In genomic region chr3:169604568-169604967, GRCh38 we compare ENCODE assay signal across 15 cellular contexts. TPM values are rescaled to one million over a fixed set of nuclear protein-coding genes. Genes with fewer than 3 reads are reported as not detected.
DNase-seq lines count a peak whose midpoint lies in the region; ATAC-seq and TF ChIP-seq lines count a peak whose summit lies in the region.
"Had no signal": no experiment of that assay in that cellular context is flagged by ENCODE, and none has a peak within 500 bp of the region (broad histone marks: within the 10 kb centered on the region; RNA-seq: fewer than 3 reads in every experiment).

No MANE protein-coding gene starts in this region.

- H3K36me3 Mint-ChIP-seq in Calu3 (ENCODE audit: insufficient read depth, unreplicated experiment): peaks cover 15% of the 10 kb centered on the region
- H3K36me3 Mint-ChIP-seq in H9 (ENCODE audit: insufficient read depth in 1 of 3, low read depth in 3 of 3): no peaks in the 10 kb centered on the region

- no peaks in the 10 kb centered on the region for H3K79me1 ChIP-seq in H9 (ENCODE audit: insufficient read depth, low read depth, low read length, poor library complexity, severe bottlenecking)

- no TSS peak for BruUV-seq in Calu3 (replicated peaks; lab: Mats Ljungman, UMichigan)

- no peak overlapping the region for H2BK12ac ChIP-seq in H9 (ENCODE audit: insufficient read length, low read depth, low read length)

- H3K4me1 ChIP-seq in H9 (ENCODE audit: insufficient read depth, low read length): no peaks in the 10 kb centered on the region
- H3K4me1 ChIP-seq: gastrocnemius medialis, parathyroid adenoma had no signal

- no peak overlapping the region for H4K8ac ChIP-seq in H9 (replicated peaks; ENCODE audit: insufficient read length, low read depth, low read length)

- no peak overlapping the region for H4K5ac ChIP-seq in H9 (ENCODE audit: insufficient read length, low read depth, low read length)

- no peak overlapping the region for H2AFZ ChIP-seq in H9 (ENCODE audit: low read length)
- H2AFZ ChIP-seq: parathyroid adenoma had no signal

- no peak overlapping the region for H3K56ac ChIP-seq in H9 (ENCODE audit: insufficient read length, low read depth, low read length)

- H3K9me3 Mint-ChIP-seq in Calu3 (ENCODE audit: low read depth, unreplicated experiment): peaks cover 2% of the 10 kb centered on the region
- H3K9me3 Mint-ChIP-seq in H9: no peaks in the 10 kb centered on the region

- H3K4me2 ChIP-seq in H9 (ENCODE audit: insufficient read depth, insufficient read length, low read length): peak overlapping the region; percentile 46

- H3K9ac ChIP-seq in H9 (ENCODE audit: extremely low read depth, insufficient read length, low read length): no peak overlapping the region
- H3K9ac ChIP-seq: parathyroid adenoma had no signal

- H3K4ac ChIP-seq in H9 (ENCODE audit: low read depth, low read length): no peak overlapping the region

- no peak overlapping the region for H3K4me3 Mint-ChIP-seq in Calu3 (ENCODE audit: low read depth, unreplicated experiment)
- 0 out of 5 replicates have a peak overlapping the region, but pooled peaks of 1 of the 2 experiments have one; percentile 34 for H3K4me3 Mint-ChIP-seq in H9

- H3K27ac Mint-ChIP-seq in Calu3 (ENCODE audit: unreplicated experiment) (no peak overlapping the region), H9 (no peak overlapping the region)

- H2BK5ac ChIP-seq in H9 (ENCODE audit: insufficient read length, low read length): no peak overlapping the region

- H3K9me3 ChIP-seq in H9 (ENCODE audit: control insufficient read depth, low read depth, low read length): no peaks in the 10 kb centered on the region
- H3K9me3 ChIP-seq: gastrocnemius medialis, HAP-1 had no signal

- CTCF ChIA-PET in Calu3 (lab: Charles Lee): interaction anchor here (0.6 to 2.1 kb wide), 8 partner anchors 10 to 455 kb away, joined by 3 to 10 read pairs (median 4); no protein-coding TSS in a partner anchor

- H3K23ac ChIP-seq in H9 (ENCODE audit: insufficient read length, low read depth, low read length): no peak overlapping the region

- H2BK120ac ChIP-seq in H9 (ENCODE audit: low read depth, low read length, poor library complexity, severe bottlenecking): no peak overlapping the region

- no peaks in the 10 kb centered on the region for H3K27me3 ChIP-seq in H9 (ENCODE audit: insufficient read depth, low read length)
- H3K27me3 ChIP-seq: gastrocnemius medialis had no signal

- H3K23me2 ChIP-seq in H9 (ENCODE audit: insufficient read length, low read depth, low read length, poor library complexity, severe bottlenecking): no peaks in the 10 kb centered on the region

- intact Hi-C loops in Calu3 (cut with micrococcal nuclease; ENCODE audit: unreplicated experiment): no loop called here

- no peaks in the 10 kb centered on the region for H3K79me2 ChIP-seq in H9 (ENCODE audit: insufficient read depth, low read length)
- H3K79me2 ChIP-seq: parathyroid adenoma had no signal

- WGBS in H9 (ENCODE audit: extremely low coverage, insufficient read length, low lambda C conversion rate): no CpG with 5 or more reads among the region's 1 CpG

- H2BK15ac ChIP-seq in H9 (ENCODE audit: low read depth, low read length): no peak overlapping the region

- in situ Hi-C loops in SK-MEL-5 (cut with HindIII; ENCODE audit: low pct_unique_long_range_greater_than_20kb, low sequenced_read_pairs): no loop called here

- no peaks in the 10 kb centered on the region for H4K20me1 ChIP-seq in H9 (ENCODE audit: control insufficient read depth, insufficient read depth, insufficient read length)

- no peak for TF ChIP-seq CTCF in Calu3 (IDR thresholded peaks at IDR 0.05; ENCODE audit: unreplicated experiment)
- peak; percentile 60 for TF ChIP-seq CTCF in H9 (conservative IDR thresholded peaks at IDR 0.05)

- H2AK5ac ChIP-seq in H9 (ENCODE audit: insufficient read length, low read length): no peak overlapping the region

- no peak overlapping the region for H3K14ac ChIP-seq in H9 (ENCODE audit: insufficient read depth, low read length)

- H2BK20ac ChIP-seq in H9 (ENCODE audit: low read depth, low read length, poor library complexity, severe bottlenecking): no peak overlapping the region

- H3T11ph ChIP-seq in H9 (ENCODE audit: low read length): no peak overlapping the region

- H3K27ac ChIP-seq in H9 (ENCODE audit: insufficient read length, low read depth, low read length): no peak overlapping the region
- H3K27ac ChIP-seq: gastrocnemius medialis, parathyroid adenoma had no signal

- ATAC-seq in HG03175 (IDR thresholded peaks at IDR 0.05; ENCODE audit: unreplicated experiment) (no peak), left lobe of liver (no peak)
- ATAC-seq: gastrocnemius medialis had no signal

- peak; percentile 17 for DNase-seq in Calu3
- DNase-seq in H9: peak; percentile 36
- DNase-seq in SK-MEL-5 (ENCODE audit: low read depth, low spot score): peak; percentile 42
- peak; percentile 42 for DNase-seq in iPS-NIHi7 (ENCODE audit: extremely low spot score)
- DNase-seq in NK-92 (lab: John Stamatoyannopoulos, UW; ENCODE audit: unreplicated experiment): no peak
- no peak for DNase-seq in left lobe of liver (ENCODE audit: low spot score)
- DNase-seq in NCI-H2081 (lab: John Stamatoyannopoulos, UW): no peak
- DNase-seq: activated CD4-positive, CD25-positive, alpha-beta regulatory T cell treated with anti-CD3 and anti-CD28 coated beads, Interleukin-2, amount 50 U/mL, for 72 hours; activated gamma-delta T cell; gastrocnemius medialis; left ventricle myocardium superior; stimulated activated CD4-positive, alpha-beta T cell treated with anti-CD3 and anti-CD28 coated beads, Interleukin-4, amount 100 ng/mL, for 24 hours had no signal

- peaks cover 42% of the 10 kb centered on the region for H3K4me1 Mint-ChIP-seq in Calu3 (ENCODE audit: low read depth, unreplicated experiment)
- peaks cover 5 to 7% of the 10 kb centered on the region in 2 experiments for H3K4me1 Mint-ChIP-seq in H9

- H3K18ac ChIP-seq in H9 (ENCODE audit: insufficient read length, low read depth, low read length): no peak overlapping the region

- H4K91ac ChIP-seq in H9 (ENCODE audit: insufficient read length, low read depth, low read length): no peak overlapping the region

- H3K27me3 Mint-ChIP-seq in Calu3 (ENCODE audit: unreplicated experiment) (no peaks in the 10 kb centered on the region), H9 (ENCODE audit: low read depth) (no peaks in the 10 kb centered on the region; the same call in 1 of the 2 replicates)

RNA-seq across cellular contexts. Expression of gene MECOM, which starts 58.9 kb away (rescaled TPM):
- total RNA-seq in Calu3 (2022): 137 and 139 TPM in 2 replicates
- 0.15 and 0.35 TPM in 2 replicates for total RNA-seq in H9 (2021)
- 0.13 and 0.51 TPM in 2 replicates for total RNA-seq in SK-MEL-5 (2014; rRNA removed; shearing (Covaris generic))
- 0.58 and 0.68 TPM in 2 replicates for polyA plus RNA-seq in SK-MEL-5 (2015; cell fraction: cytosol; rRNA removed)
- polyA plus RNA-seq in SK-MEL-5 (2015; cell fraction: nucleus; rRNA removed): 0.93 and 1.9 TPM in 2 replicates
- total RNA-seq in left lobe of liver: 2.5 TPM

Comparison
In these comparisons a context has a peak if more than half of its experiments do, and no peak if none do; other contexts are left out.
1. DNase-seq: peak in Calu3 (single experiment), H9 (single experiment), SK-MEL-5 (single experiment) and iPS-NIHi7 (single experiment); none in NK-92 (single experiment), left lobe of liver (single experiment) and NCI-H2081 (0 of 2).
2. RNA of gene MECOM, which starts 58.9 kb away (total RNA-seq): 137 to 139 TPM in Calu3; 2.5 TPM in left lobe of liver (single experiment), 0.15 to 0.35 TPM in H9 and 0.13 to 0.51 TPM in SK-MEL-5; every median in the first group is over 10 times any median in the second.